ENCODE assay signal across 8 cellular contexts in genomic region chr1:84574936-84575335, GRCh38. TPM values are rescaled to one million over a fixed set of nuclear protein-coding genes. Genes with fewer than 3 reads are reported as not detected.
DNase-seq lines count a peak whose midpoint lies in the region; ATAC-seq and TF ChIP-seq lines count a peak whose summit lies in the region.

No MANE protein-coding gene starts in this region.

- no peak overlapping the region for H3K27ac ChIP-seq in H9 (ENCODE audit: insufficient read length, low read depth, low read length)
- peak overlapping the region in 3 of 4 donors; percentile 96 to 99 (median 97) for H3K27ac ChIP-seq in Peyer's patch
- H3K27ac ChIP-seq in fibroblast of lung (ENCODE audit: insufficient read depth, low read length) = no peak overlapping the region
- peak overlapping the region; percentile 91 to 97 (median 96) for H3K27ac ChIP-seq in gastrocnemius medialis

- no peaks in the 10 kb centered on the region for H4K20me1 ChIP-seq in H9 (ENCODE audit: control insufficient read depth, insufficient read depth, insufficient read length)
- no peaks in the 10 kb centered on the region for H4K20me1 ChIP-seq in fibroblast of lung (ENCODE audit: control insufficient read depth, extremely low read depth, insufficient read depth, low read length)

- TF ChIP-seq POLR2A in Peyer's patch (IDR thresholded peaks at IDR 0.05) = no peak
- TF ChIP-seq POLR2A in gastrocnemius medialis (IDR thresholded peaks at IDR 0.05) = no peak

- H3K9ac ChIP-seq in H9 (ENCODE audit: extremely low read depth, insufficient read length, low read length) (no peak overlapping the region), fibroblast of lung (ENCODE audit: insufficient read depth, low read length) (no peak overlapping the region)

- intact Hi-C loops in gastrocnemius medialis (cut with DNase I; ENCODE audit: low total_unique reads) = loop anchor here (1.0 to 5.0 kb wide), 5 partner anchors 30 to 116 kb away; partner anchors contain the start of genes GNG5, RPF1, SPATA1 and SSX2IP

- H3K27ac Mint-ChIP-seq in H9 = no peak overlapping the region

- no peak overlapping the region for H3K56ac ChIP-seq in H9 (ENCODE audit: insufficient read length, low read depth, low read length)

- H3K36me3 Mint-ChIP-seq in H9 (ENCODE audit: insufficient read depth in 1 of 3, low read depth in 3 of 3) = peaks cover 0 to 5% (median 1%) of the 10 kb centered on the region in 3 experiments; a peak in 2 of 7 replicates

- no peak overlapping the region for H3K14ac ChIP-seq in H9 (ENCODE audit: insufficient read depth, low read length)

- H3K79me1 ChIP-seq in H9 (ENCODE audit: insufficient read depth, low read depth, low read length, poor library complexity, severe bottlenecking) = no peaks in the 10 kb centered on the region

- no peak overlapping the region for H2BK20ac ChIP-seq in H9 (ENCODE audit: low read depth, low read length, poor library complexity, severe bottlenecking)

- no peak overlapping the region for H2BK5ac ChIP-seq in H9 (ENCODE audit: insufficient read length, low read length)

- H2BK15ac ChIP-seq in H9 (ENCODE audit: low read depth, low read length) = no peak overlapping the region

- peak overlapping the region; percentile 79 to 82 for H3K4me3 Mint-ChIP-seq in H9

- H3K23me2 ChIP-seq in H9 (ENCODE audit: insufficient read length, low read depth, low read length, poor library complexity, severe bottlenecking) = peaks cover 5% of the 10 kb centered on the region

- ATAC-seq in gastrocnemius medialis (no peak), GM21576 (IDR thresholded peaks at IDR 0.05; ENCODE audit: unreplicated experiment) (no peak)

- in situ Hi-C loops in gastrocnemius medialis (cut with MboI; ENCODE audit: low sequenced_read_pairs in 4 of 4) = loop anchor here in 2 of 4 donors (5.0 kb wide), 3 partner anchors 68 to 117 kb away; partner anchors contain the start of genes GNG5 (in 1 of the 2), SPATA1 (in 1 of the 2) and SSX2IP (in 1 of the 2)

- DNase-seq in H9 = no peak
- DNase-seq in Peyer's patch = no peak
- no peak for DNase-seq in fibroblast of lung (ENCODE audit: low read depth in 2 of 2)
- no peak for DNase-seq in gastrocnemius medialis
- DNase-seq in stimulated activated CD8-positive, alpha-beta memory T cell treated with anti-CD3 and anti-CD28 coated beads, Interleukin-4, amount 100 ng/mL, for 48 hours = no peak
- no peak for DNase-seq in amniotic stem cell (lab: John Stamatoyannopoulos, UW)
- DNase-seq in cerebellar nuclear complex (lab: John Stamatoyannopoulos, UW) = no peak

- no peak overlapping the region for H2AFZ ChIP-seq in H9 (ENCODE audit: low read length)
- peak overlapping the region; percentile 98 for H2AFZ ChIP-seq in fibroblast of lung (ENCODE audit: low read length)

- H3K9me3 ChIP-seq in H9 (ENCODE audit: control insufficient read depth, low read depth, low read length) (no peaks in the 10 kb centered on the region), Peyer's patch (no peaks in the 10 kb centered on the region), fibroblast of lung (ENCODE audit: control insufficient read depth, insufficient read depth, low read depth, low read length) (no peaks in the 10 kb centered on the region), gastrocnemius medialis (no peaks in the 10 kb centered on the region)

- no CpG with 5 or more reads among the region's 7 CpGs for WGBS in H9 (ENCODE audit: extremely low coverage, insufficient read length, low lambda C conversion rate)

- H3K18ac ChIP-seq in H9 (ENCODE audit: insufficient read length, low read depth, low read length) = no peak overlapping the region

- H4K91ac ChIP-seq in H9 (ENCODE audit: insufficient read length, low read depth, low read length) = no peak overlapping the region

- peaks cover 36 to 37% of the 10 kb centered on the region in 2 experiments for H3K4me1 Mint-ChIP-seq in H9

- H3K4me1 ChIP-seq in H9 (ENCODE audit: insufficient read depth, low read length) = peaks cover 3% of the 10 kb centered on the region; the same call in 1 of the 2 replicates
- H3K4me1 ChIP-seq in Peyer's patch = peaks cover 0 to 15% (median 6%) of the 10 kb centered on the region in 4 donors
- peaks cover 2% of the 10 kb centered on the region for H3K4me1 ChIP-seq in fibroblast of lung (ENCODE audit: control insufficient read depth, extremely low read depth, insufficient read depth, low read length)
- H3K4me1 ChIP-seq in gastrocnemius medialis = peaks cover 14 to 22% of the 10 kb centered on the region in 2 donors

- H3K4me2 ChIP-seq in H9 (ENCODE audit: insufficient read depth, insufficient read length, low read length) = peak overlapping the region; percentile 76
- peak overlapping the region; percentile 87 for H3K4me2 ChIP-seq in fibroblast of lung (ENCODE audit: extremely low read depth, insufficient read depth, low read length)

- H3K23ac ChIP-seq in H9 (ENCODE audit: insufficient read length, low read depth, low read length) = no peak overlapping the region

- no peak overlapping the region for H4K5ac ChIP-seq in H9 (ENCODE audit: insufficient read length, low read depth, low read length)

- H2BK12ac ChIP-seq in H9 (ENCODE audit: insufficient read length, low read depth, low read length) = no peak overlapping the region

- no peaks in the 10 kb centered on the region for H3K36me3 ChIP-seq in Peyer's patch
- no peaks in the 10 kb centered on the region for H3K36me3 ChIP-seq in fibroblast of lung (ENCODE audit: control insufficient read depth, insufficient read depth, low read length)
- no peaks in the 10 kb centered on the region for H3K36me3 ChIP-seq in gastrocnemius medialis

- no peak overlapping the region for H3T11ph ChIP-seq in H9 (ENCODE audit: low read length)

- H3K27me3 ChIP-seq in H9 (ENCODE audit: insufficient read depth, low read length) = no peaks in the 10 kb centered on the region
- H3K27me3 ChIP-seq in Peyer's patch = no peaks in the 10 kb centered on the region
- H3K27me3 ChIP-seq in fibroblast of lung (ENCODE audit: control insufficient read depth, insufficient read depth, low read length) = no peaks in the 10 kb centered on the region
- H3K27me3 ChIP-seq in gastrocnemius medialis = no peaks in the 10 kb centered on the region

- no peak overlapping the region for H2AK5ac ChIP-seq in H9 (ENCODE audit: insufficient read length, low read length)

- peak overlapping the region; percentile 51 to 73 (median 64) for H3K4me3 ChIP-seq in Peyer's patch
- peak overlapping the region in 3 of 4 experiments; percentile 48 to 75 (median 69) for H3K4me3 ChIP-seq in fibroblast of lung (replicated peaks in 1 of 4; ENCODE audit: control extremely low read depth in 1 of 4, insufficient read depth in 1 of 4, low read depth in 3 of 4, low read length in 4 of 4)
- H3K4me3 ChIP-seq in gastrocnemius medialis = peak overlapping the region; percentile 70 to 89 (median 88)

- H2BK120ac ChIP-seq in H9 (ENCODE audit: low read depth, low read length, poor library complexity, severe bottlenecking) = no peak overlapping the region

- H3K4ac ChIP-seq in H9 (ENCODE audit: low read depth, low read length) = no peak overlapping the region

- TF ChIP-seq CTCF in H9 (conservative IDR thresholded peaks at IDR 0.05) (no peak), Peyer's patch (IDR thresholded peaks at IDR 0.05) (no peak), fibroblast of lung (conservative IDR thresholded peaks at IDR 0.05 in 1 of 2, IDR thresholded peaks at IDR 0.05 in 1 of 2; ENCODE audit: low read depth in 1 of 2, low read length in 2 of 2) (no peak), gastrocnemius medialis (IDR thresholded peaks at IDR 0.05 in 4 of 5, conservative IDR thresholded peaks at IDR 0.05 in 1 of 5) (no peak)

- no peaks in the 10 kb centered on the region for H3K9me3 Mint-ChIP-seq in H9

- no peak overlapping the region for H4K8ac ChIP-seq in H9 (replicated peaks; ENCODE audit: insufficient read length, low read depth, low read length)

- H3K79me2 ChIP-seq in H9 (ENCODE audit: insufficient read depth, low read length) (no peaks in the 10 kb centered on the region), fibroblast of lung (ENCODE audit: control insufficient read depth, insufficient read depth, low read length) (peaks cover 7% of the 10 kb centered on the region)

- peaks cover 18% of the 10 kb centered on the region for H3K27me3 Mint-ChIP-seq in H9 (ENCODE audit: low read depth)

RNA-seq across cellular contexts. Expression of gene CTBS, which starts 0.7 kb away (rescaled TPM):
- total RNA-seq in H9 (2021) = 2.4 and 2.8 TPM in 2 replicates
- 10 to 100 TPM in 3 of 4 donors, 1 to 10 TPM in 1; 5.0 to 18.4 (median 11.4) TPM for total RNA-seq in Peyer's patch
- total RNA-seq in fibroblast of lung = 6.7 and 10.1 TPM in 2 replicates
- 25.2 and 35.5 TPM in 2 replicates for polyA plus RNA-seq in fibroblast of lung
- polyA plus RNA-seq in fibroblast of lung (2012) = 14.7 and 19.0 TPM in 2 replicates
- 1.4 and 1.7 TPM in 2 replicates for polyA minus RNA-seq in fibroblast of lung (ENCODE audit: low replicate concordance)
- total RNA-seq in gastrocnemius medialis = 1 to 10 TPM; 4.0 to 6.6 (median 4.7) TPM

Comparison
In these comparisons a context has a peak if more than half of its experiments do, and no peak if none do; other contexts are left out.
1. H3K27ac ChIP-seq: peak in Peyer's patch (3 of 4) and gastrocnemius medialis (4 of 4); none in H9 (single experiment) and fibroblast of lung (single experiment).
2. Peak in every context shown above with its lines, with median percentiles within 50 percentile points of each other: H3K4me3 ChIP-seq.